10 cellular contexts compared by ENCODE assay signal in genomic region chr3:159762238-159762637, GRCh38.
A peak's percentile ranks its signal among the peaks of the same experiment; 100 is the strongest.
DNase-seq lines count a peak whose midpoint lies in the region; ATAC-seq, FAIRE-seq and TF ChIP-seq lines count a peak whose summit lies in the region.
"Had no signal": no experiment of that assay in that cellular context is flagged by ENCODE, and none has a peak within 500 bp of the region (broad histone marks: within the 10 kb centered on the region; RNA-seq: fewer than 3 reads in every experiment).

No MANE protein-coding gene starts in this region.

- no peaks in the 10 kb centered on the region for H3K9me3 ChIP-seq in liver (ENCODE audit: control insufficient read depth in 4 of 4, low read length in 3 of 4)
- no peaks in the 10 kb centered on the region for H3K9me3 ChIP-seq in HepG2 (ENCODE audit: low read length)
- H3K9me3 ChIP-seq in A673 (ENCODE audit: low read depth, low read length, poor library complexity, severe bottlenecking): no peaks in the 10 kb centered on the region
- no peaks in the 10 kb centered on the region for H3K9me3 ChIP-seq in CD4-positive, alpha-beta T cell (ENCODE audit: control insufficient read depth, low read length)

- no peak overlapping the region for H3K4me3 ChIP-seq in liver (ENCODE audit: low read depth in 1 of 3, low read length in 3 of 3)
- H3K4me3 ChIP-seq in HepG2 (replicated peaks in 1 of 3; ENCODE audit: insufficient read depth in 1 of 3, low read depth in 2 of 3, low read length in 3 of 3): no peak overlapping the region
- H3K4me3 ChIP-seq in bronchial epithelial cell (ENCODE audit: low read depth, low read length): no peak overlapping the region
- no peak overlapping the region for H3K4me3 ChIP-seq in mesendoderm (ENCODE audit: low read length)
- H3K4me3 ChIP-seq in A673 (ENCODE audit: low read depth, low read length, poor library complexity, severe bottlenecking): no peak overlapping the region

- TF ChIP-seq POLR2A in HepG2 (IDR thresholded peaks at IDR 0.05; ENCODE audit: insufficient read depth in 1 of 2, low read depth in 2 of 2, low read length in 2 of 2): no peak

- TF ChIP-seq RAD21 in liver (IDR thresholded peaks at IDR 0.05) (no peak), HepG2 (CRISPR knock-in tag; IDR thresholded peaks at IDR 0.05) (no peak)

- no peaks in the 10 kb centered on the region for H3K36me3 Mint-ChIP-seq in CD4-positive, alpha-beta T cell (ENCODE audit: low read depth)
- H3K36me3 Mint-ChIP-seq: memory B cell had no signal

- FAIRE-seq in HepG2 (lab: Jason Lieb, UNC): no peak
- FAIRE-seq in bronchial epithelial cell (lab: Jason Lieb, UNC): no peak

- H2BK120ac ChIP-seq in mesendoderm (ENCODE audit: low read depth, low read length): no peak overlapping the region

- no peak overlapping the region for H3K23ac ChIP-seq in mesendoderm (ENCODE audit: low read length)

- H2BK15ac ChIP-seq in mesendoderm (replicated peaks; ENCODE audit: low read depth): no peak overlapping the region

- H4K5ac ChIP-seq in mesendoderm (ENCODE audit: low read length): no peak overlapping the region

- peaks cover 6% of the 10 kb centered on the region for H3K79me1 ChIP-seq in mesendoderm (ENCODE audit: low read length)

- peak overlapping the region; percentile 88 to 98 for H3K27ac ChIP-seq in liver (ENCODE audit: low read depth in 1 of 2, low read length in 2 of 2)
- no peak overlapping the region for H3K27ac ChIP-seq in HepG2 (ENCODE audit: extremely low read length, insufficient read depth, low read length)
- H3K27ac ChIP-seq in mesendoderm (ENCODE audit: low read depth, low read length): no peak overlapping the region
- no peak overlapping the region for H3K27ac ChIP-seq in A673 (ENCODE audit: low read depth, low read length, poor library complexity, severe bottlenecking)
- no peak overlapping the region for H3K27ac ChIP-seq in CD4-positive, alpha-beta T cell (ENCODE audit: low read depth, low read length)

- 82% methylated on average over 4 of the region's 4 CpGs for WGBS in liver
- 70% methylated on average over 4 of the region's 4 CpGs for WGBS in HepG2 (ENCODE audit: low lambda C conversion rate)
- WGBS in mesendoderm (ENCODE audit: extremely low coverage, insufficient coverage, low lambda C conversion rate): no CpG with 5 or more reads among the region's 4 CpGs

- BruUV-seq in HepG2 (replicated peaks; lab: Mats Ljungman, UMichigan): no TSS peak
- BruUV-seq in A673 (replicated peaks; lab: Mats Ljungman, UMichigan): no TSS peak

- POLR2A ChIA-PET in HepG2 (lab: Yijun Ruan, JAX) (no interaction called here), A673 (lab: Charles Lee; ENCODE audit: low non-redundant PET) (no interaction called here)
- POLR2A ChIA-PET in CD4-positive, alpha-beta T cell (lab: Charles Lee): no interaction called here

- H2AFZ ChIP-seq in HepG2 (ENCODE audit: low read length): no peak overlapping the region

- peaks cover 60% of the 10 kb centered on the region for H3K27me3 Mint-ChIP-seq in CD4-positive, alpha-beta T cell

- CTCF ChIA-PET in HepG2 (lab: Yijun Ruan, JAX; ENCODE audit: low intra/inter-chr PET ratio, low total read pairs) (no interaction called here), A673 (lab: Charles Lee) (no interaction called here)
- CTCF ChIA-PET in CD4-positive, alpha-beta T cell (lab: Charles Lee): no interaction called here

- H4K20me1 ChIP-seq in HepG2 (ENCODE audit: insufficient read depth, low read length): no peaks in the 10 kb centered on the region

- no peak overlapping the region for H3K27ac Mint-ChIP-seq in CD4-positive, alpha-beta T cell
- H3K27ac Mint-ChIP-seq: memory B cell had no signal

- H3K9me3 Mint-ChIP-seq in CD4-positive, alpha-beta T cell: no peaks in the 10 kb centered on the region
- H3K9me3 Mint-ChIP-seq: memory B cell; stimulated activated naive CD8-positive, alpha-beta T cell treated with anti-CD3 and anti-CD28 coated beads, Interleukin-15, Interleukin-2, amounts not matched to agents 100 ng/mL and 50 ng/mL, for 24 hours had no signal

- H3K18ac ChIP-seq in mesendoderm (ENCODE audit: low read length): peak overlapping the region; percentile 20

- H4K8ac ChIP-seq in mesendoderm (ENCODE audit: low read depth, low read length): no peak overlapping the region

- no peak overlapping the region for H2BK5ac ChIP-seq in mesendoderm (ENCODE audit: low read length)

- no peak for TF ChIP-seq EP300 in HepG2 (IDR thresholded peaks at IDR 0.05; ENCODE audit: low read depth in 2 of 2, low read length in 2 of 2)
- no peak for TF ChIP-seq EP300 in HepG2 (CRISPR knock-in tag; IDR thresholded peaks at IDR 0.05; ENCODE audit: borderline replicate concordance)

- H3K4me1 ChIP-seq in liver (ENCODE audit: control insufficient read depth in 4 of 4, insufficient read depth in 4 of 4, low read length in 3 of 4): peaks cover 3 to 49% (median 29%) of the 10 kb centered on the region in 4 donors
- peaks cover 18% of the 10 kb centered on the region for H3K4me1 ChIP-seq in HepG2 (ENCODE audit: insufficient read depth, low read length)
- H3K4me1 ChIP-seq in mesendoderm (ENCODE audit: control insufficient read depth, low read depth, low read length): peaks cover 10% of the 10 kb centered on the region
- peaks cover 11% of the 10 kb centered on the region for H3K4me1 ChIP-seq in A673 (ENCODE audit: insufficient read depth, low read length, poor library complexity, severe bottlenecking)

- H3K27me3 ChIP-seq in liver (ENCODE audit: control insufficient read depth in 4 of 4, insufficient read depth in 4 of 4, low read length in 3 of 4) (no peaks in the 10 kb centered on the region), HepG2 (ENCODE audit: control insufficient read depth in 1 of 2, insufficient read depth in 2 of 2, low read length in 2 of 2) (peaks cover 10 to 44% of the 10 kb centered on the region in 2 experiments), bronchial epithelial cell (ENCODE audit: control insufficient read depth, insufficient read depth, low read length) (no peaks in the 10 kb centered on the region), mesendoderm (ENCODE audit: insufficient read depth, low read length, poor library complexity) (no peaks in the 10 kb centered on the region), A673 (replicated peaks; ENCODE audit: insufficient read depth, low read depth, low read length, poor library complexity) (peaks cover 10% of the 10 kb centered on the region)
- peaks cover 55% of the 10 kb centered on the region for H3K27me3 ChIP-seq in CD4-positive, alpha-beta T cell (ENCODE audit: control insufficient read depth, insufficient read depth, low read length)

- no peak overlapping the region for H2AK5ac ChIP-seq in mesendoderm (ENCODE audit: low read length)

- H3K4me2 ChIP-seq in HepG2 (ENCODE audit: low read depth, low read length): no peak overlapping the region
- no peak overlapping the region for H3K4me2 ChIP-seq in mesendoderm (ENCODE audit: low read length)

- peaks cover 13% of the 10 kb centered on the region for H3K4me1 Mint-ChIP-seq in CD4-positive, alpha-beta T cell (ENCODE audit: low read depth)

- H3K79me2 ChIP-seq in HepG2 (ENCODE audit: insufficient read depth, low read length): no peaks in the 10 kb centered on the region
- peaks cover 11% of the 10 kb centered on the region for H3K79me2 ChIP-seq in mesendoderm (ENCODE audit: control insufficient read depth, insufficient read depth, low read length)

- no peak overlapping the region for H3K4me3 Mint-ChIP-seq in CD4-positive, alpha-beta T cell

- no peak overlapping the region for H3K4ac ChIP-seq in mesendoderm (ENCODE audit: low read depth, low read length)

- H3K56ac ChIP-seq in mesendoderm (ENCODE audit: low read length): peak overlapping the region; percentile 30

- H3K36me3 ChIP-seq in liver (ENCODE audit: control insufficient read depth in 4 of 4, insufficient read depth in 3 of 4, low read depth in 1 of 4, low read length in 3 of 4) (no peaks in the 10 kb centered on the region), HepG2 (replicated peaks in 1 of 2; ENCODE audit: control insufficient read depth in 1 of 2, insufficient read depth in 2 of 2, low read length in 2 of 2) (no peaks in the 10 kb centered on the region), bronchial epithelial cell (ENCODE audit: control insufficient read depth, insufficient read depth, low read length) (no peaks in the 10 kb centered on the region), mesendoderm (ENCODE audit: control insufficient read depth, insufficient read depth, low read length) (no peaks in the 10 kb centered on the region), A673 (ENCODE audit: insufficient read depth, low read length, poor library complexity, severe bottlenecking) (no peaks in the 10 kb centered on the region)

- TF ChIP-seq CTCF in liver (IDR thresholded peaks at IDR 0.05; ENCODE audit: low read depth, low read length, missing input control) (no peak), HepG2 (CRISPR knock-in tag; IDR thresholded peaks at IDR 0.05) (no peak), bronchial epithelial cell (IDR thresholded peaks at IDR 0.05; ENCODE audit: insufficient read depth, low read length, severe bottlenecking) (no peak), A673 (conservative IDR thresholded peaks at IDR 0.05; ENCODE audit: low read depth, low read length) (no peak)
- no peak for TF ChIP-seq CTCF in CD4-positive, alpha-beta T cell (IDR thresholded peaks at IDR 0.05)

- DNase-seq in HepG2 (ENCODE audit: low spot score): no peak
- peak; percentile 34 for DNase-seq in bronchial epithelial cell (ENCODE audit: low read depth)
- peak; percentile 72 for DNase-seq in mesendoderm
- no peak for DNase-seq in A673 (ENCODE audit: low spot score)
- DNase-seq in germinal center (ENCODE audit: low spot score): no peak
- no peak for DNase-seq in CD4-positive, alpha-beta T cell

- ATAC-seq in HepG2 (no peak), esophagus mucosa (no peak)
- no peak for ATAC-seq in CD4-positive, alpha-beta T cell (ENCODE audit: poor library complexity)

- in situ Hi-C loops in HepG2 (cut with HindIII; ENCODE audit: extremely low pct_ligation_motif_present, low pct_unique_long_range_greater_than_20kb): no loop called here

- intact Hi-C loops in HepG2 (cut with micrococcal nuclease; ENCODE audit: unreplicated experiment) (no loop called here), A673 (cut with micrococcal nuclease; ENCODE audit: unreplicated experiment) (no loop called here)
- intact Hi-C loops in CD4-positive, alpha-beta T cell (cut with DNase I, micrococcal nuclease): no loop called here

- H3K9ac ChIP-seq in liver (ENCODE audit: low read depth in 1 of 2, low read length in 2 of 2) (peak overlapping the region in 1 of 2 donors; percentile 17), HepG2 (ENCODE audit: insufficient read depth, low read depth, low read length) (no peak overlapping the region), mesendoderm (ENCODE audit: low read length) (peak overlapping the region; percentile 23)

TF ChIP-seq in liver, 16 proteins besides CTCF, POLR2A, EP300 and RAD21 (continues in another document):
- TF ChIP-seq MAX (IDR thresholded peaks at IDR 0.05): no peak

Comparison
In these comparisons a context has a peak if more than half of its experiments do, and no peak if none do; other contexts are left out.
1. H3K27ac ChIP-seq: peak in liver (2 of 2); none in HepG2 (single experiment), mesendoderm (single experiment), A673 (single experiment) and CD4-positive, alpha-beta T cell (single experiment).
2. DNase-seq: peak in bronchial epithelial cell (single experiment) and mesendoderm (single experiment); none in HepG2 (single experiment), A673 (single experiment), germinal center (single experiment) and CD4-positive, alpha-beta T cell (0 of 10).